ENCODE assay signal across 1 cellular context in the genomic region with DNA sequence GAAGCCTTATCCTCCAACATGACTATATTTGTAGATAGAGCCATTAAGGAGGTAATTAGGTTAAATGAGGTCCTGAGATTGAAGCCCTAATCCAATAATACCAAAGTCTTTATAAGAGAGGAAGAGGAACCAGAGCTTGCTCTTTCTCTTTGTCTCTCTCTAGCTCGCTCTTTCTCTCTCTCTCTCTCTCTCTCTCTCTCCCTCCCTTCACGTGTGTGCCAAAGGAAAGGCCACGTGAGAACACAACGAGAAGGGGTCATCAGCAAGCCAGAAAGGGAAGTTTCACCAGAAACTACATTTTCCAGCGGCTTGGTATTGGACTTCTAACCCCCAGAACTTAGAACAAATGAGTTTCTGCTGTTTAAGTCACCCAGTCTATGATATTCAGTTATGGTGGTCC.
TF ChIP-seq lines count a peak whose summit lies in the region.

No MANE protein-coding gene starts in this region.

TF ChIP-seq in SK-N-SH treated with all-trans-retinoic acid at 6 μM for 48 hours, 23 proteins besides CTCF, POLR2A, EP300 and RAD21 (continued from another document):
- TF ChIP-seq, protein P1, sequence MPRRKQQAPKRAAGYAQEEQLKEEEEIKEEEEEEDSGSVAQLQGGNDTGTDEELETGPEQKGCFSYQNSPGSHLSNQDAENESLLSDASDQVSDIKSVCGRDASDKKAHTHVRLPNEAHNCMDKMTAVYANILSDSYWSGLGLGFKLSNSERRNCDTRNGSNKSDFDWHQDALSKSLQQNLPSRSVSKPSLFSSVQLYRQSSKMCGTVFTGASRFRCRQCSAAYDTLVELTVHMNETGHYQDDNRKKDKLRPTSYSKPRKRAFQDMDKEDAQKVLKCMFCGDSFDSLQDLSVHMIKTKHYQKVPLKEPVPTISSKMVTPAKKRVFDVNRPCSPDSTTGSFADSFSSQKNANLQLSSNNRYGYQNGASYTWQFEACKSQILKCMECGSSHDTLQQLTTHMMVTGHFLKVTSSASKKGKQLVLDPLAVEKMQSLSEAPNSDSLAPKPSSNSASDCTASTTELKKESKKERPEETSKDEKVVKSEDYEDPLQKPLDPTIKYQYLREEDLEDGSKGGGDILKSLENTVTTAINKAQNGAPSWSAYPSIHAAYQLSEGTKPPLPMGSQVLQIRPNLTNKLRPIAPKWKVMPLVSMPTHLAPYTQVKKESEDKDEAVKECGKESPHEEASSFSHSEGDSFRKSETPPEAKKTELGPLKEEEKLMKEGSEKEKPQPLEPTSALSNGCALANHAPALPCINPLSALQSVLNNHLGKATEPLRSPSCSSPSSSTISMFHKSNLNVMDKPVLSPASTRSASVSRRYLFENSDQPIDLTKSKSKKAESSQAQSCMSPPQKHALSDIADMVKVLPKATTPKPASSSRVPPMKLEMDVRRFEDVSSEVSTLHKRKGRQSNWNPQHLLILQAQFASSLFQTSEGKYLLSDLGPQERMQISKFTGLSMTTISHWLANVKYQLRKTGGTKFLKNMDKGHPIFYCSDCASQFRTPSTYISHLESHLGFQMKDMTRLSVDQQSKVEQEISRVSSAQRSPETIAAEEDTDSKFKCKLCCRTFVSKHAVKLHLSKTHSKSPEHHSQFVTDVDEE (CRISPR knock-in tag; IDR thresholded peaks at IDR 0.05) = no peak; the same call in 1 of the 2 replicates
- TF ChIP-seq TCF4 (CRISPR knock-in tag; IDR thresholded peaks at IDR 0.05; ENCODE audit: borderline replicate concordance) (no peak), GLIS3 (CRISPR knock-in tag; IDR thresholded peaks at IDR 0.05) (no peak), TOX (CRISPR knock-in tag; IDR thresholded peaks at IDR 0.05; ENCODE audit: borderline replicate concordance) (no peak), ZC3H10 (CRISPR knock-in tag; IDR thresholded peaks at IDR 0.05) (no peak), ARNTL (CRISPR knock-in tag; IDR thresholded peaks at IDR 0.05; ENCODE audit: borderline replicate concordance, low read depth) (peak; percentile 85; the same call in 1 of the 2 replicates), ZNF8 (CRISPR knock-in tag; IDR thresholded peaks at IDR 0.05) (no peak), ZNF70 (CRISPR knock-in tag; IDR thresholded peaks at IDR 0.05) (peak; percentile 70), SNAI2 (CRISPR knock-in tag; IDR thresholded peaks at IDR 0.05) (no peak), ESRRG (CRISPR knock-in tag; IDR thresholded peaks at IDR 0.05) (no peak)
- TF ChIP-seq, protein P2, sequence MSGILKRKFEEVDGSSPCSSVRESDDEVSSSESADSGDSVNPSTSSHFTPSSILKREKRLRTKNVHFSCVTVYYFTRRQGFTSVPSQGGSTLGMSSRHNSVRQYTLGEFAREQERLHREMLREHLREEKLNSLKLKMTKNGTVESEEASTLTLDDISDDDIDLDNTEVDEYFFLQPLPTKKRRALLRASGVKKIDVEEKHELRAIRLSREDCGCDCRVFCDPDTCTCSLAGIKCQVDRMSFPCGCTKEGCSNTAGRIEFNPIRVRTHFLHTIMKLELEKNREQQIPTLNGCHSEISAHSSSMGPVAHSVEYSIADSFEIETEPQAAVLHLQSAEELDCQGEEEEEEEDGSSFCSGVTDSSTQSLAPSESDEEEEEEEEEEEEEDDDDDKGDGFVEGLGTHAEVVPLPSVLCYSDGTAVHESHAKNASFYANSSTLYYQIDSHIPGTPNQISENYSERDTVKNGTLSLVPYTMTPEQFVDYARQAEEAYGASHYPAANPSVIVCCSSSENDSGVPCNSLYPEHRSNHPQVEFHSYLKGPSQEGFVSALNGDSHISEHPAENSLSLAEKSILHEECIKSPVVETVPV (CRISPR knock-in tag; IDR thresholded peaks at IDR 0.05) = no peak
